In genomic region chr5:113110117-113110516, GRCh38 we compare ENCODE assay signal across 2 cellular contexts.
TF ChIP-seq lines count a peak whose summit lies in the region.

No MANE protein-coding gene starts in this region.

TF ChIP-seq in WTC11, 78 proteins besides CTCF, POLR2A, EP300 and RAD21 (continued from another document):
- TF ChIP-seq PRDM15 (CRISPR knock-in tag; IDR thresholded peaks at IDR 0.05): peak; percentile 72

TF ChIP-seq in K562, 482 proteins besides CTCF, POLR2A, EP300 and RAD21 (continued from another document):
- TF ChIP-seq RREB1 (CRISPR knock-in tag; IDR thresholded peaks at IDR 0.05): no peak
- no peak for TF ChIP-seq CLOCK (CRISPR knock-in tag; IDR thresholded peaks at IDR 0.05; ENCODE audit: borderline replicate concordance)
- no peak for TF ChIP-seq POLR3G (IDR thresholded peaks at IDR 0.05; ENCODE audit: extremely low read depth, insufficient read length, insufficient replicate concordance)
- no peak for TF ChIP-seq TAF9B (IDR thresholded peaks at IDR 0.05; ENCODE audit: partially characterized antibody)
- TF ChIP-seq CREBBP (IDR thresholded peaks at IDR 0.05; ENCODE audit: low read depth, low read length): no peak
- TF ChIP-seq KAT7 (CRISPR knock-in tag; IDR thresholded peaks at IDR 0.05; ENCODE audit: borderline replicate concordance): no peak
- no peak for TF ChIP-seq ZNF57 (CRISPR knock-in tag; IDR thresholded peaks at IDR 0.05)
- 0 out of 2 replicates have a peak, but pooled peaks have one; percentile 24 for TF ChIP-seq TCF3 (CRISPR knock-in tag; IDR thresholded peaks at IDR 0.05)
- TF ChIP-seq CBFA2T3 (IDR thresholded peaks at IDR 0.05): 0 out of 2 replicates have a peak, but pooled peaks have one; percentile 19
- TF ChIP-seq RUNX1 (IDR thresholded peaks at IDR 0.05; ENCODE audit: low read depth): no peak
- TF ChIP-seq NEUROD1 (IDR thresholded peaks at IDR 0.05; ENCODE audit: borderline replicate concordance, low read depth, low read length, partially characterized antibody): no peak
- TF ChIP-seq SOX6 (IDR thresholded peaks at IDR 0.05): peak; percentile 57; the same call in 1 of the 2 replicates
- TF ChIP-seq ZBTB17 (CRISPR knock-in tag; IDR thresholded peaks at IDR 0.05): no peak
